In genomic region chr15:28987337-28987736, GRCh38 we compare ENCODE assay signal across 16 cellular contexts.
"Had no signal": no experiment of that assay in that cellular context is flagged by ENCODE, and none has a peak within 500 bp of the region (broad histone marks: within the 10 kb centered on the region; RNA-seq: fewer than 3 reads in every experiment).

No MANE protein-coding gene starts in this region.

- ATAC-seq: WTC11 had no signal

- FAIRE-seq: TTC549 had no signal

- H3K36me3 Mint-ChIP-seq: WTC11 had no signal

- DNase-seq: activated CD4-positive, alpha-beta T cell treated with anti-CD3 and anti-CD28 coated beads, Interleukin-2, amount 50 U/mL, for 1 hour; activated naive CD8-positive, alpha-beta T cell treated with anti-CD3 and anti-CD28 coated beads, Interleukin-2, amount 10 ng/mL, durations not matched to agents 7 days and 5 days; anterior cingulate cortex; brain microvascular endothelial cell; effector memory CD4-positive, alpha-beta T cell; foreskin melanocyte; kidney glomerular epithelial cell; mesenchymal stem cell; nucleus accumbens; posterior cingulate gyrus; stimulated activated CD4-positive, alpha-beta T cell treated with anti-CD3 and anti-CD28 coated beads, Interleukin-4, amount 100 ng/mL, for 24 hours had no signal

- H3K4me3 Mint-ChIP-seq: activated naive CD8-positive, alpha-beta T cell treated with anti-CD3 and anti-CD28 coated beads, Interleukin-2, amount 10 ng/mL, durations not matched to agents 7 days and 5 days; activated T-helper 1 cell treated with anti-CD3 and anti-CD28 coated beads, Interleukin-12 subunit alpha, Interleukin-12 subunit beta, Interleukin-2, Interleukin-4 antibody, amounts not matched to agents 30 ng/mL and 10 ng/mL and 1 ng/mL, durations not matched to agents 14 hours and 24 hours and 36 hours; nephron; stimulated activated naive CD8-positive, alpha-beta T cell treated with anti-CD3 and anti-CD28 coated beads, Interleukin-15, Interleukin-2, amounts not matched to agents 100 ng/mL and 50 ng/mL, for 24 hours; WTC11 had no signal

- H3K27ac Mint-ChIP-seq: activated naive CD8-positive, alpha-beta T cell treated with anti-CD3 and anti-CD28 coated beads, Interleukin-2, amount 10 ng/mL, durations not matched to agents 7 days and 5 days; activated T-helper 1 cell treated with anti-CD3 and anti-CD28 coated beads, Interleukin-12 subunit alpha, Interleukin-12 subunit beta, Interleukin-2, Interleukin-4 antibody, amounts not matched to agents 30 ng/mL and 10 ng/mL and 1 ng/mL, durations not matched to agents 14 hours and 24 hours and 36 hours; nephron; stimulated activated naive CD8-positive, alpha-beta T cell treated with anti-CD3 and anti-CD28 coated beads, Interleukin-15, Interleukin-2, amounts not matched to agents 100 ng/mL and 50 ng/mL, for 24 hours; WTC11 had no signal

- H3K27me3 Mint-ChIP-seq: activated naive CD8-positive, alpha-beta T cell treated with anti-CD3 and anti-CD28 coated beads, Interleukin-2, amount 10 ng/mL, durations not matched to agents 7 days and 5 days; stimulated activated naive CD8-positive, alpha-beta T cell treated with anti-CD3 and anti-CD28 coated beads, Interleukin-15, Interleukin-2, amounts not matched to agents 100 ng/mL and 50 ng/mL, for 24 hours had no signal

- H3K9me3 Mint-ChIP-seq: activated naive CD8-positive, alpha-beta T cell treated with anti-CD3 and anti-CD28 coated beads, Interleukin-2, amount 10 ng/mL, durations not matched to agents 7 days and 5 days; activated T-helper 1 cell treated with anti-CD3 and anti-CD28 coated beads, Interleukin-12 subunit alpha, Interleukin-12 subunit beta, Interleukin-2, Interleukin-4 antibody, amounts not matched to agents 30 ng/mL and 10 ng/mL and 1 ng/mL, durations not matched to agents 14 hours and 24 hours and 36 hours; stimulated activated naive CD8-positive, alpha-beta T cell treated with anti-CD3 and anti-CD28 coated beads, Interleukin-15, Interleukin-2, amounts not matched to agents 100 ng/mL and 50 ng/mL, for 24 hours; WTC11 had no signal
